Comparison of ENCODE assay signal across 8 cellular contexts in the genomic region with DNA sequence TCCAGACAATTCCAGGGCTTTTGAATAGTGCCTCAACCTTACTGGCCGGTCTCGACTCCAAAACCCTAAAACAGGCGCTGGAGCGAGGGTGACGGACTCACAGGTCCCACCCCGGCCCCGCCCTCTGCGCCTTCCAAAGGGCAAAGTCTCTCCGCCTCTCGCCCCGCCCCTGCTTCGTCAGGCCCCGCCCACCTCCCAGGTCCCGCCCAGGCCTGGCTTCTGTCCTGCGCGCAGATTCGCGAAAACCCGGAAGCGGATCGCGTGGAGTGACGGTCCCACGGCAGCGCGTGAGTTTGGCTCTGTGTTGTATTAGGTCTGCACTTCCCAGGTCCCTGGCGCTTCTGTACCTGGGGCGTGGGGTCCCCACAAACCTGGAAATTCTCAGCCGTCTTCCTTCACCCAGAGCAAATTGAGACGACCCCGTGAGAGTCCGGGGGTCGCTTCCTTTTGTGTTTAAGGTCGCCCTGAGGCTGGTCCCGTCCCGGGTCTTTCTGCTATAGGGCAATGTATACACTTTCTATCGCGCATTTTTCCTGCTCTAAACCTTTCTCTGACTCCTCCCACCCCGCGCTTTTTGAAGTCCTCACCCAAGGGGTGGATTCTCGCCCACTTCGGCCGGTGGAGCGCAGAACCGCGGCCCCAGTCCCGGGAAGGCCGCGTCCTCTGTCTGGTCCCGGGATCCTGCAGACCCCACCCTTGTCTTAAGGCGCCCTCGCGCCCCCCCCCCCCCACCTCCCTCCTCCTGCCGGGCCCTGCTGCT. TPM values are rescaled to one million over a fixed set of nuclear protein-coding genes. Genes with fewer than 3 reads are reported as not detected.
DNase-seq lines count a peak whose midpoint lies in the region; ATAC-seq and TF ChIP-seq lines count a peak whose summit lies in the region.

A gene (plus strand): TSS at position 231 of the 760 bp plus-strand sequence. CDS start 16,090 bp downstream, outside the sequence.

- no peak for TF ChIP-seq CTCF in adrenal gland (IDR thresholded peaks at IDR 0.05)
- no peak for TF ChIP-seq CTCF in left ventricle myocardium inferior (IDR thresholded peaks at IDR 0.05; ENCODE audit: borderline replicate concordance)
- TF ChIP-seq CTCF in progenitor cell of endocrine pancreas (IDR thresholded peaks at IDR 0.05; ENCODE audit: unreplicated experiment) = no peak
- no peak for TF ChIP-seq CTCF in upper lobe of left lung (IDR thresholded peaks at IDR 0.05)

- peaks cover 13% of the 10 kb centered on the region for H3K36me3 Mint-ChIP-seq in progenitor cell of endocrine pancreas (ENCODE audit: insufficient read depth)

- TF ChIP-seq POLR2A in adrenal gland (IDR thresholded peaks at IDR 0.05) = peak; percentile 39
- peak in 3 of 4 donors; percentile 13 to 58 (median 32) for TF ChIP-seq POLR2A in upper lobe of left lung (IDR thresholded peaks at IDR 0.05)

- intact Hi-C loops in adrenal gland (cut with DNase I) = no loop called here
- intact Hi-C loops in left ventricle myocardium inferior (cut with micrococcal nuclease) = no loop called here

- no peak within 1 kb of the TSS for H3K4me3 ChIP-seq in MG63
- H3K4me3 ChIP-seq in adrenal gland = peak within 1 kb of the TSS; percentile 14 to 84 (median 62)
- peak within 1 kb of the TSS; percentile 79 for H3K4me3 ChIP-seq in left ventricle myocardium inferior
- H3K4me3 ChIP-seq in upper lobe of left lung = peak within 1 kb of the TSS; percentile 70 to 78 (median 73)

- H3K4me1 Mint-ChIP-seq in progenitor cell of endocrine pancreas (ENCODE audit: low read depth) = peaks cover 36% of the 10 kb centered on the region

- peaks cover 7% of the 10 kb centered on the region for H3K9me3 Mint-ChIP-seq in progenitor cell of endocrine pancreas (ENCODE audit: low read depth)

- 0 to 1% (median 0%) methylated on average over 31 to 52 of the region's 54 CpGs for WGBS in adrenal gland, 4 donors
- 0 to 1% methylated on average over 40 to 50 of the region's 54 CpGs for WGBS in upper lobe of left lung, 2 donors

- no peaks in the 10 kb centered on the region for H3K27me3 Mint-ChIP-seq in progenitor cell of endocrine pancreas

- ATAC-seq in GM21717 (IDR thresholded peaks at IDR 0.05; ENCODE audit: unreplicated experiment) (peak; percentile 82), upper lobe of left lung (ENCODE audit: low FRiP score in 2 of 2) (peak; percentile 98 to 99)

- H3K27ac Mint-ChIP-seq in progenitor cell of endocrine pancreas = peak within 1 kb of the TSS; percentile 98

- H3K27ac ChIP-seq in adrenal gland (peak within 1 kb of the TSS in 4 of 5 donors; percentile 58 to 75 (median 70)), left ventricle myocardium inferior (replicated peaks) (peak within 1 kb of the TSS; percentile 79), upper lobe of left lung (peak within 1 kb of the TSS; percentile 78 to 87 (median 82))

- H3K36me3 ChIP-seq in MG63 (no peaks in the 10 kb centered on the region), adrenal gland (replicated peaks in 1 of 2) (no peaks in the 10 kb centered on the region), left ventricle myocardium inferior (no peaks in the 10 kb centered on the region), upper lobe of left lung (no peaks in the 10 kb centered on the region)

- TF ChIP-seq EP300 in upper lobe of left lung (IDR thresholded peaks at IDR 0.05) = no peak

- H3K9me3 ChIP-seq in MG63 (no peaks in the 10 kb centered on the region), adrenal gland (replicated peaks in 1 of 3) (no peaks in the 10 kb centered on the region), left ventricle myocardium inferior (replicated peaks) (no peaks in the 10 kb centered on the region), upper lobe of left lung (peaks cover 0 to 7% (median 3%) of the 10 kb centered on the region in 4 donors)

- H3K27me3 ChIP-seq in MG63 = no peaks in the 10 kb centered on the region
- no peaks in the 10 kb centered on the region for H3K27me3 ChIP-seq in adrenal gland
- peaks cover 21% of the 10 kb centered on the region for H3K27me3 ChIP-seq in left ventricle myocardium inferior (ENCODE audit: low read depth)
- no peaks in the 10 kb centered on the region for H3K27me3 ChIP-seq in upper lobe of left lung

- peak within 1 kb of the TSS; percentile 95 for H3K4me3 Mint-ChIP-seq in progenitor cell of endocrine pancreas (ENCODE audit: low read depth)

- peak; percentile 34 for DNase-seq in DMS 273 treated with DMSO at 0.1 percent for 48 hours (lab: John Stamatoyannopoulos, UW)
- peak; percentile 29 for DNase-seq in MG63
- DNase-seq in T follicular helper cell (ENCODE audit: low read depth) = peak; percentile 97
- DNase-seq in adrenal gland = peak; percentile 91 to 97 (median 96)
- DNase-seq in left ventricle myocardium inferior = peak; percentile 97
- DNase-seq in progenitor cell of endocrine pancreas (ENCODE audit: low spot score, unreplicated experiment) = peak; percentile 97
- peak; percentile 96 to 100 for DNase-seq in upper lobe of left lung

- H3K4me1 ChIP-seq in adrenal gland (replicated peaks in 1 of 2) (peaks cover 0 to 14% of the 10 kb centered on the region in 2 donors), left ventricle myocardium inferior (peaks cover 27% of the 10 kb centered on the region), upper lobe of left lung (peaks cover 5 to 17% (median 14%) of the 10 kb centered on the region in 4 donors)

RNA-seq across cellular contexts. Expression of the gene that starts here (rescaled TPM):
- not detected in 2 replicates for total RNA-seq in MG63 (2014; rRNA removed; shearing (Covaris generic); ENCODE audit: low replicate concordance)
- total RNA-seq in adrenal gland (1 to 10 TPM; 1.6 to 6.4 (median 2.8) TPM), left ventricle myocardium inferior (1.8 TPM), progenitor cell of endocrine pancreas (16.0 and 16.6 TPM in 2 replicates), upper lobe of left lung (1 to 10 TPM; 2.2 to 8.4 (median 3.1) TPM)
- 1 to 10 TPM in 2 of 3 donors, under 1 TPM in 1; 0.51 to 2.4 (median 1.5) TPM for polyA plus RNA-seq in adrenal gland

Comparison
In these comparisons a context has a peak if more than half of its experiments do, and no peak if none do; other contexts are left out.
1. Peak in DNase-seq in MG63; RNA of the gene not detected or under 1 TPM.
2. DNase-seq: peak in every context shown above with its lines; median percentile 98 in upper lobe of left lung; 97 in T follicular helper cell; 97 in left ventricle myocardium inferior; 97 in progenitor cell of endocrine pancreas; 96 in adrenal gland; 34 in DMS 273 treated with DMSO at 0.1 percent for 48 hours; 29 in MG63.